Comparison of ENCODE assay signal across 17 cellular contexts in genomic region chr11:11476971-11477645, GRCh38.
DNase-seq lines count a peak whose midpoint lies in the region.
"Had no signal": no experiment of that assay in that cellular context is flagged by ENCODE, and none has a peak within 500 bp of the region (broad histone marks: within the 10 kb centered on the region; RNA-seq: fewer than 3 reads in every experiment).

No MANE protein-coding gene starts in this region.

- DNase-seq in NCI-H748 (lab: John Stamatoyannopoulos, UW; ENCODE audit: unreplicated experiment) = peak; percentile 29
- DNase-seq in NCI-H748 treated with DMSO at 0.1 percent for 48 hours (lab: John Stamatoyannopoulos, UW) = no peak
- DNase-seq in NCI-H2196 (lab: John Stamatoyannopoulos, UW; ENCODE audit: unreplicated experiment) = peak; percentile 60
- peak; percentile 70 for DNase-seq in globus pallidus (ENCODE audit: low spot score)
- DNase-seq in pons (ENCODE audit: low spot score) = peak; percentile 53
- DNase-seq in NCI-H446 (lab: John Stamatoyannopoulos, UW) = no peak
- no peak for DNase-seq in 8988T
- DNase-seq in occipital lobe (lab: John Stamatoyannopoulos, UW) = no peak
- DNase-seq: activated CD4-positive, alpha-beta memory T cell treated with anti-CD3 and anti-CD28 coated beads, Interleukin-2, amount 10 ng/mL, durations not matched to agents 7 days and 5 days; activated naive CD4-positive, alpha-beta T cell treated with anti-CD3 and anti-CD28 coated beads, Interleukin-2, amount 50 U/mL, for 16 hours; activated T-cell treated with anti-CD3 and anti-CD28 coated beads, Interleukin-2, amount 50 U/mL, for 24 hours; body of pancreas; dermis blood vessel endothelial cell; DMS153; NCI-H1105; NCI-H510A treated with DMSO at 0.1 percent for 48 hours; T-helper 17 cell had no signal

Comparison
In these comparisons a context has a peak if more than half of its experiments do, and no peak if none do; other contexts are left out.
1. DNase-seq: peak in NCI-H748 (single experiment), NCI-H2196 (single experiment), globus pallidus (single experiment) and pons (single experiment); none in NCI-H748 treated with DMSO at 0.1 percent for 48 hours (single experiment), NCI-H446 (0 of 2), 8988T (single experiment) and occipital lobe (single experiment).